In genomic region chr5:34188001-34188822, GRCh38 we compare ENCODE assay signal across 1 cellular context.
TF ChIP-seq lines count a peak whose summit lies in the region.

No MANE protein-coding gene starts in this region.

TF ChIP-seq in GM23338, 12 proteins besides CTCF, POLR2A, EP300 and RAD21:
- TF ChIP-seq ZNF462 (CRISPR knock-in tag; IDR thresholded peaks at IDR 0.05) = 0 out of 2 replicates have a peak, but pooled peaks have one; percentile 16
